In genomic region chr11:95682552-95682951, GRCh38 we compare ENCODE assay signal across 13 cellular contexts.
DNase-seq lines count a peak whose midpoint lies in the region; ATAC-seq, FAIRE-seq and TF ChIP-seq lines count a peak whose summit lies in the region.
"Had no signal": no experiment of that assay in that cellular context is flagged by ENCODE, and none has a peak within 500 bp of the region (broad histone marks: within the 10 kb centered on the region; RNA-seq: fewer than 3 reads in every experiment).

No MANE protein-coding gene starts in this region.

- ATAC-seq in HepG2 = no peak
- ATAC-seq in activated T-cell treated with anti-CD3 and anti-CD28 coated beads, Interleukin-2, amount 50 U/mL, for 72 hours (replicated peaks in 1 of 2) = peak; percentile 86
- ATAC-seq in foreskin keratinocyte = peak; percentile 23
- ATAC-seq: body of pancreas, HCT116 had no signal

- H3K4me3 ChIP-seq in liver (ENCODE audit: low read depth in 1 of 3, low read length in 3 of 3) = no peak overlapping the region
- no peak overlapping the region for H3K4me3 ChIP-seq in HepG2 (replicated peaks in 1 of 3; ENCODE audit: insufficient read depth in 1 of 3, low read depth in 2 of 3, low read length in 3 of 3)
- H3K4me3 ChIP-seq: BLaER1, body of pancreas, transverse colon had no signal

- H3K9me3 ChIP-seq in liver (ENCODE audit: control insufficient read depth in 4 of 4, low read length in 3 of 4) = no peaks in the 10 kb centered on the region
- no peaks in the 10 kb centered on the region for H3K9me3 ChIP-seq in HepG2 (ENCODE audit: low read length)
- H3K9me3 ChIP-seq: BLaER1, body of pancreas, transverse colon had no signal

- no peak overlapping the region for H3K27ac ChIP-seq in liver (ENCODE audit: low read depth in 1 of 2, low read length in 2 of 2)
- no peak overlapping the region for H3K27ac ChIP-seq in HepG2 (ENCODE audit: extremely low read length, insufficient read depth, low read length)
- no peak overlapping the region for H3K27ac ChIP-seq in foreskin keratinocyte
- H3K27ac ChIP-seq: BLaER1, body of pancreas, transverse colon had no signal

- POLR2A ChIA-PET in HepG2 (lab: Yijun Ruan, JAX) = no interaction called here

- no peak for TF ChIP-seq POLR2A in HepG2 (IDR thresholded peaks at IDR 0.05; ENCODE audit: insufficient read depth in 1 of 2, low read depth in 2 of 2, low read length in 2 of 2)

- peak in 1 of 2 donors; percentile 10 for TF ChIP-seq RAD21 in liver (IDR thresholded peaks at IDR 0.05)
- no peak for TF ChIP-seq RAD21 in HepG2 (CRISPR knock-in tag; IDR thresholded peaks at IDR 0.05)

- TF ChIP-seq EP300 in HepG2 (IDR thresholded peaks at IDR 0.05; ENCODE audit: low read depth in 2 of 2, low read length in 2 of 2) (no peak), HepG2 (CRISPR knock-in tag; IDR thresholded peaks at IDR 0.05; ENCODE audit: borderline replicate concordance) (no peak)

- peaks cover 90% of the 10 kb centered on the region for H3K4me1 Mint-ChIP-seq in activated T-cell treated with anti-CD3 and anti-CD28 coated beads, Interleukin-2, amount 50 U/mL, for 72 hours (ENCODE audit: low read depth)
- peaks cover 84% of the 10 kb centered on the region for H3K4me1 Mint-ChIP-seq in stimulated activated naive CD8-positive, alpha-beta T cell treated with anti-CD3 and anti-CD28 coated beads, Interleukin-15, Interleukin-2, amounts not matched to agents 100 ng/mL and 50 ng/mL, for 24 hours (ENCODE audit: low read depth)
- peaks cover 54% of the 10 kb centered on the region for H3K4me1 Mint-ChIP-seq in chondrocyte (ENCODE audit: low read depth)

- H3K36me3 Mint-ChIP-seq in activated T-cell treated with anti-CD3 and anti-CD28 coated beads, Interleukin-2, amount 50 U/mL, for 72 hours (ENCODE audit: insufficient read depth in 2 of 2) = no peaks in the 10 kb centered on the region
- no peaks in the 10 kb centered on the region for H3K36me3 Mint-ChIP-seq in stimulated activated naive CD8-positive, alpha-beta T cell treated with anti-CD3 and anti-CD28 coated beads, Interleukin-15, Interleukin-2, amounts not matched to agents 100 ng/mL and 50 ng/mL, for 24 hours (ENCODE audit: low read depth)
- no peaks in the 10 kb centered on the region for H3K36me3 Mint-ChIP-seq in chondrocyte (ENCODE audit: low read depth)

- H3K79me2 ChIP-seq in HepG2 (ENCODE audit: insufficient read depth, low read length) = no peaks in the 10 kb centered on the region

- no peak overlapping the region for H3K4me2 ChIP-seq in HepG2 (ENCODE audit: low read depth, low read length)
- H3K4me2 ChIP-seq: BLaER1 had no signal

- 51% methylated on average over 2 of the region's 2 CpGs for WGBS in liver
- WGBS in HepG2 (ENCODE audit: low lambda C conversion rate) = 2% methylated on average over 2 of the region's 2 CpGs

- H2AFZ ChIP-seq in HepG2 (ENCODE audit: low read length) = no peak overlapping the region

- no TSS peak for BruUV-seq in HepG2 (replicated peaks; lab: Mats Ljungman, UMichigan)

- CTCF ChIA-PET in HepG2 (lab: Yijun Ruan, JAX; ENCODE audit: low intra/inter-chr PET ratio, low total read pairs) = no interaction called here

- intact Hi-C loops in HepG2 (cut with micrococcal nuclease; ENCODE audit: unreplicated experiment) = no loop called here
- intact Hi-C loops in head of caudate nucleus (cut with DNase I) = no loop called here

- H3K36me3 ChIP-seq in liver (ENCODE audit: control insufficient read depth in 4 of 4, insufficient read depth in 3 of 4, low read depth in 1 of 4, low read length in 3 of 4) (no peaks in the 10 kb centered on the region), HepG2 (replicated peaks in 1 of 2; ENCODE audit: control insufficient read depth in 1 of 2, insufficient read depth in 2 of 2, low read length in 2 of 2) (no peaks in the 10 kb centered on the region)
- H3K36me3 ChIP-seq: BLaER1, transverse colon had no signal

- no peaks in the 10 kb centered on the region for H3K9me3 Mint-ChIP-seq in activated T-cell treated with anti-CD3 and anti-CD28 coated beads, Interleukin-2, amount 50 U/mL, for 72 hours
- no peaks in the 10 kb centered on the region for H3K9me3 Mint-ChIP-seq in stimulated activated naive CD8-positive, alpha-beta T cell treated with anti-CD3 and anti-CD28 coated beads, Interleukin-15, Interleukin-2, amounts not matched to agents 100 ng/mL and 50 ng/mL, for 24 hours
- H3K9me3 Mint-ChIP-seq in chondrocyte (ENCODE audit: low read depth) = peaks cover 3% of the 10 kb centered on the region

- H3K27me3 Mint-ChIP-seq in activated T-cell treated with anti-CD3 and anti-CD28 coated beads, Interleukin-2, amount 50 U/mL, for 72 hours (ENCODE audit: low read depth) = no peaks in the 10 kb centered on the region
- no peaks in the 10 kb centered on the region for H3K27me3 Mint-ChIP-seq in stimulated activated naive CD8-positive, alpha-beta T cell treated with anti-CD3 and anti-CD28 coated beads, Interleukin-15, Interleukin-2, amounts not matched to agents 100 ng/mL and 50 ng/mL, for 24 hours
- no peaks in the 10 kb centered on the region for H3K27me3 Mint-ChIP-seq in chondrocyte (ENCODE audit: low read depth)

- H3K9ac ChIP-seq in liver (ENCODE audit: low read depth in 1 of 2, low read length in 2 of 2) (no peak overlapping the region), HepG2 (ENCODE audit: insufficient read depth, low read depth, low read length) (no peak overlapping the region)
- H3K9ac ChIP-seq: BLaER1 had no signal

- FAIRE-seq in HepG2 (lab: Jason Lieb, UNC) = no peak

- peak overlapping the region; percentile 64 to 72 for H3K4me3 Mint-ChIP-seq in activated T-cell treated with anti-CD3 and anti-CD28 coated beads, Interleukin-2, amount 50 U/mL, for 72 hours
- H3K4me3 Mint-ChIP-seq in stimulated activated naive CD8-positive, alpha-beta T cell treated with anti-CD3 and anti-CD28 coated beads, Interleukin-15, Interleukin-2, amounts not matched to agents 100 ng/mL and 50 ng/mL, for 24 hours = peak overlapping the region; percentile 63
- H3K4me3 Mint-ChIP-seq in chondrocyte (ENCODE audit: unreplicated experiment) = no peak overlapping the region

- no peak for DNase-seq in HepG2 (ENCODE audit: low spot score)
- DNase-seq in activated T-cell treated with anti-CD3 and anti-CD28 coated beads, Interleukin-2, amount 50 U/mL, for 72 hours = peak; percentile 62 to 65
- no peak for DNase-seq in foreskin keratinocyte
- no peak for DNase-seq in head of caudate nucleus
- DNase-seq in kidney glomerular epithelial cell (lab: John Stamatoyannopoulos, UW) = no peak
- no peak for DNase-seq in chondrocyte (ENCODE audit: low spot score)
- DNase-seq: activated CD4-positive, CD25-positive, alpha-beta regulatory T cell; body of pancreas; transverse colon had no signal

- TF ChIP-seq CTCF in liver (IDR thresholded peaks at IDR 0.05; ENCODE audit: low read depth, low read length, missing input control) (no peak), HepG2 (CRISPR knock-in tag; IDR thresholded peaks at IDR 0.05) (no peak), foreskin keratinocyte (conservative IDR thresholded peaks at IDR 0.05) (no peak), chondrocyte (IDR thresholded peaks at IDR 0.05) (no peak)

- H4K20me1 ChIP-seq in HepG2 (ENCODE audit: insufficient read depth, low read length) = no peaks in the 10 kb centered on the region
- H4K20me1 ChIP-seq: BLaER1 had no signal

- H3K27me3 ChIP-seq in liver (ENCODE audit: control insufficient read depth in 4 of 4, insufficient read depth in 4 of 4, low read length in 3 of 4) = no peaks in the 10 kb centered on the region
- no peaks in the 10 kb centered on the region for H3K27me3 ChIP-seq in HepG2 (ENCODE audit: control insufficient read depth in 1 of 2, insufficient read depth in 2 of 2, low read length in 2 of 2)
- H3K27me3 ChIP-seq in foreskin keratinocyte = no peaks in the 10 kb centered on the region
- H3K27me3 ChIP-seq: BLaER1, body of pancreas, transverse colon had no signal

- H3K4me1 ChIP-seq in liver (ENCODE audit: control insufficient read depth in 4 of 4, insufficient read depth in 4 of 4, low read length in 3 of 4) (peaks cover 0 to 13% (median 10%) of the 10 kb centered on the region in 4 donors), HepG2 (ENCODE audit: insufficient read depth, low read length) (no peaks in the 10 kb centered on the region), foreskin keratinocyte (no peaks in the 10 kb centered on the region)
- H3K4me1 ChIP-seq: BLaER1 had no signal

- peak overlapping the region; percentile 83 for H3K27ac Mint-ChIP-seq in activated T-cell treated with anti-CD3 and anti-CD28 coated beads, Interleukin-2, amount 50 U/mL, for 72 hours
- H3K27ac Mint-ChIP-seq in stimulated activated naive CD8-positive, alpha-beta T cell treated with anti-CD3 and anti-CD28 coated beads, Interleukin-15, Interleukin-2, amounts not matched to agents 100 ng/mL and 50 ng/mL, for 24 hours = peak overlapping the region; percentile 90
- no peak overlapping the region for H3K27ac Mint-ChIP-seq in chondrocyte (ENCODE audit: unreplicated experiment)

- in situ Hi-C loops in HepG2 (cut with HindIII; ENCODE audit: extremely low pct_ligation_motif_present, low pct_unique_long_range_greater_than_20kb) = no loop called here

TF ChIP-seq in liver, 16 proteins besides CTCF, POLR2A, EP300 and RAD21 (continues in another document):
- TF ChIP-seq RXRA (IDR thresholded peaks at IDR 0.05) = peak in 1 of 2 donors; percentile 25

TF ChIP-seq in HepG2, 621 proteins besides CTCF, POLR2A, EP300 and RAD21 (continues in another document):
- TF ChIP-seq BCL3 (CRISPR knock-in tag; IDR thresholded peaks at IDR 0.05) (no peak), PHF20 (CRISPR knock-in tag; IDR thresholded peaks at IDR 0.05) (no peak), ZKSCAN1 (IDR thresholded peaks at IDR 0.05; ENCODE audit: low read length) (no peak)
- TF ChIP-seq, protein P1, sequence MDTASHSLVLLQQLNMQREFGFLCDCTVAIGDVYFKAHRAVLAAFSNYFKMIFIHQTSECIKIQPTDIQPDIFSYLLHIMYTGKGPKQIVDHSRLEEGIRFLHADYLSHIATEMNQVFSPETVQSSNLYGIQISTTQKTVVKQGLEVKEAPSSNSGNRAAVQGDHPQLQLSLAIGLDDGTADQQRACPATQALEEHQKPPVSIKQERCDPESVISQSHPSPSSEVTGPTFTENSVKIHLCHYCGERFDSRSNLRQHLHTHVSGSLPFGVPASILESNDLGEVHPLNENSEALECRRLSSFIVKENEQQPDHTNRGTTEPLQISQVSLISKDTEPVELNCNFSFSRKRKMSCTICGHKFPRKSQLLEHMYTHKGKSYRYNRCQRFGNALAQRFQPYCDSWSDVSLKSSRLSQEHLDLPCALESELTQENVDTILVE (CRISPR knock-in tag; IDR thresholded peaks at IDR 0.05) = no peak

Comparison
In these comparisons a context has a peak if more than half of its experiments do, and no peak if none do; other contexts are left out.
1. DNase-seq: peak in activated T-cell treated with anti-CD3 and anti-CD28 coated beads, Interleukin-2, amount 50 U/mL, for 72 hours (2 of 2); none in HepG2 (single experiment), foreskin keratinocyte (0 of 2), head of caudate nucleus (0 of 42), kidney glomerular epithelial cell (single experiment) and chondrocyte (single experiment).